24 cellular contexts compared by ENCODE assay signal in the genomic region with DNA sequence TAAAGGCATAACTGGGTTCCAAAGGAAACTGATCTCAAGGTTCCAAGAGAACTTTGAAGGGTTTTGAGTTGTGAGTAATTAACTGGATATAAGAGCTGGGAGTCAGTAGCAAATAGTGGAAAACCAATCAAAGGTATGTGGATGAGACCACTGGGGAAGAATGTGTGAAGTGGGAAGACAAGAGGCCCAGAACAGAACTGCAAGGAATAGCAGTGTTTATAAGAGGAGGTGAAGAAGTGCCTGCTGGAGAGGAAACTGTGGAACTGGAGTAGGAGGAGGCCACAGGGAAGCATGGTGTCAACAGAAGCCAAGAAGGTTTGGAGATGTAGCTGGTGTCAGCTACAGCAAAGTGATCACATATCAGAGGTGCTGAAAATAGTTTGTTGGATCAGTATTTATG.
"Had no signal": no experiment of that assay in that cellular context is flagged by ENCODE, and none has a peak within 500 bp of the region (broad histone marks: within the 10 kb centered on the region; RNA-seq: fewer than 3 reads in every experiment).

No MANE protein-coding gene starts in this region.

- H3K9me3 ChIP-seq: MG63, SJSA1 had no signal

- H3K36me3 ChIP-seq: MG63, SJSA1 had no signal

- DNase-seq: Karpas-422, KG1, MG63, NCI-H1092, NCI-H1105 treated with DMSO at 0.1 percent for 48 hours, NCI-H1417 treated with DMSO at 0.1 percent for 48 hours, NCI-H146, NCI-H1694 treated with DMSO at 0.1 percent for 48 hours, NCI-H1930, NCI-H2081, NCI-H2107, NCI-H2171, NCI-H226, NCI-H446, NCI-H510A, NCI-H524 treated with DMSO at 0.1 percent for 48 hours, NCI-H69, NCI-H774, Right ventricle myocardium superior, RPMI8226, SIG-M5 had no signal

- H3K4me3 ChIP-seq: MG63, SJSA1, SK-N-MC had no signal

- H3K27me3 ChIP-seq: MG63, SJSA1 had no signal

- FAIRE-seq: RCC 7860 had no signal

- H3K27ac ChIP-seq: SJSA1, SK-N-MC had no signal
